In genomic region chr17:79932907-79933306, GRCh38 we compare ENCODE assay signal across 14 cellular contexts.
DNase-seq lines count a peak whose midpoint lies in the region; ATAC-seq, FAIRE-seq and TF ChIP-seq lines count a peak whose summit lies in the region.
"Had no signal": no experiment of that assay in that cellular context is flagged by ENCODE, and none has a peak within 500 bp of the region (broad histone marks: within the 10 kb centered on the region; RNA-seq: fewer than 3 reads in every experiment).

No MANE protein-coding gene starts in this region.

- H3K27ac ChIP-seq in A549 (peak overlapping the region; percentile 94), BLaER1 (no peak overlapping the region), OCI-LY3 (ENCODE audit: low read length) (peak overlapping the region; percentile 98), heart left ventricle (no peak overlapping the region), ovary (no peak overlapping the region)

- H3K4me2 ChIP-seq in A549 (peak overlapping the region; percentile 81), BLaER1 (peak overlapping the region; percentile 95), OCI-LY3 (ENCODE audit: low read length) (peak overlapping the region; percentile 85)

- ATAC-seq in A549 (no peak), heart left ventricle (no peak)

- H3K79me2 ChIP-seq in OCI-LY3 (ENCODE audit: low read length): peaks cover 28% of the 10 kb centered on the region

- no peak overlapping the region for H2AFZ ChIP-seq in OCI-LY3 (ENCODE audit: low read depth, low read length)

- peaks cover 50% of the 10 kb centered on the region for H3K27me3 ChIP-seq in BLaER1
- H3K27me3 ChIP-seq in OCI-LY3 (ENCODE audit: low read depth, low read length): no peaks in the 10 kb centered on the region
- H3K27me3 ChIP-seq in heart left ventricle: peaks cover 27 to 48% (median 35%) of the 10 kb centered on the region in 9 donors
- no peaks in the 10 kb centered on the region for H3K27me3 ChIP-seq in ovary

- H3K4me3 ChIP-seq in A549 (no peak overlapping the region), BLaER1 (no peak overlapping the region), OCI-LY3 (ENCODE audit: low read length) (peak overlapping the region; percentile 79), heart left ventricle (no peak overlapping the region), ovary (no peak overlapping the region)

- CTCF ChIA-PET in A549 (lab: Yijun Ruan, JAX): interaction anchor here (0.8 to 1.3 kb wide), 2 partner anchors 92 to 494 kb away, joined by 3 to 6 read pairs; no protein-coding TSS in a partner anchor

- H4K20me1 ChIP-seq in BLaER1: peaks cover 43% of the 10 kb centered on the region
- no peaks in the 10 kb centered on the region for H4K20me1 ChIP-seq in OCI-LY3 (ENCODE audit: insufficient read depth, low read length)

- H3K9me3 ChIP-seq in A549 (no peaks in the 10 kb centered on the region), BLaER1 (no peaks in the 10 kb centered on the region), OCI-LY3 (ENCODE audit: insufficient read depth, low read length) (no peaks in the 10 kb centered on the region), heart left ventricle (no peaks in the 10 kb centered on the region), ovary (no peaks in the 10 kb centered on the region)
- H3K9me3 ChIP-seq: SK-N-SH had no signal

- POLR2A ChIA-PET in A549 (lab: Yijun Ruan, JAX): no interaction called here

- no peak for TF ChIP-seq RAD21 in A549 (conservative IDR thresholded peaks at IDR 0.05 in 1 of 2, IDR thresholded peaks at IDR 0.05 in 1 of 2)

- intact Hi-C loops in heart left ventricle (cut with DNase I) (no loop called here), ovary (cut with DNase I) (no loop called here)

- no peak for DNase-seq in A549 (ENCODE audit: low read depth in 1 of 2, low spot score in 1 of 2)
- no peak for DNase-seq in neural crest cell (ENCODE audit: low read depth, low spot score)
- DNase-seq in heart left ventricle: no peak
- no peak for DNase-seq in ovary
- no peak for DNase-seq in GM19239 (ENCODE audit: insufficient read length, low spot score)
- DNase-seq: NCI-H1436; NCI-H2081; NCI-H226; NCI-H526; NK-92 treated with Interleukin-12 subunit alpha and Interleukin-12 subunit beta, amount 100 ng/mL, for 24 hours; PC-3; SK-N-SH had no signal

- TF ChIP-seq EP300 in A549 (IDR thresholded peaks at IDR 0.05) (no peak), ovary (IDR thresholded peaks at IDR 0.05) (no peak)

- H3K4me3 Mint-ChIP-seq in neural crest cell: peak overlapping the region; percentile 65

- peaks cover 69% of the 10 kb centered on the region for H3K4me1 ChIP-seq in A549
- peaks cover 90% of the 10 kb centered on the region for H3K4me1 ChIP-seq in BLaER1
- peaks cover 96% of the 10 kb centered on the region for H3K4me1 ChIP-seq in OCI-LY3 (ENCODE audit: low read length)
- H3K4me1 ChIP-seq in heart left ventricle: peaks cover 0 to 32% (median 12%) of the 10 kb centered on the region in 12 donors
- H3K4me1 ChIP-seq in ovary (ENCODE audit: insufficient read depth): peaks cover 6% of the 10 kb centered on the region

- H3K27me3 Mint-ChIP-seq in neural crest cell (ENCODE audit: low read depth): peaks cover 45% of the 10 kb centered on the region

- H3K4me1 Mint-ChIP-seq in neural crest cell: peaks cover 33% of the 10 kb centered on the region

- FAIRE-seq in A549 (lab: Jason Lieb, UNC): no peak
- no peak for FAIRE-seq in GM19239 (lab: Jason Lieb, UNC)

- TF ChIP-seq CTCF in A549 (IDR thresholded peaks at IDR 0.05): no peak
- no peak for TF ChIP-seq CTCF in OCI-LY3 (IDR thresholded peaks at IDR 0.05; ENCODE audit: low read depth, low read length)
- no peak for TF ChIP-seq CTCF in neural crest cell (conservative IDR thresholded peaks at IDR 0.05)
- no peak for TF ChIP-seq CTCF in heart left ventricle (IDR thresholded peaks at IDR 0.05)
- TF ChIP-seq CTCF in ovary (IDR thresholded peaks at IDR 0.05): no peak

- H3K36me3 ChIP-seq in BLaER1 (no peaks in the 10 kb centered on the region), OCI-LY3 (replicated peaks; ENCODE audit: low read depth, low read length) (peaks cover 6% of the 10 kb centered on the region), heart left ventricle (no peaks in the 10 kb centered on the region), ovary (no peaks in the 10 kb centered on the region)

- H3K9me3 Mint-ChIP-seq in neural crest cell: no peaks in the 10 kb centered on the region

- peaks cover 5% of the 10 kb centered on the region for H3K36me3 Mint-ChIP-seq in neural crest cell (ENCODE audit: low read depth)

- TF ChIP-seq POLR2A in A549 (IDR thresholded peaks at IDR 0.05; ENCODE audit: low read length): no peak
- TF ChIP-seq POLR2A in heart left ventricle (IDR thresholded peaks at IDR 0.05): no peak
- no peak for TF ChIP-seq POLR2A in ovary (IDR thresholded peaks at IDR 0.05)

- no peak overlapping the region for H3K27ac Mint-ChIP-seq in neural crest cell (ENCODE audit: unreplicated experiment)

- WGBS in A549 (ENCODE audit: missing lambda C conversion rate): 80% methylated on average over 6 of the region's 6 CpGs
- WGBS in heart left ventricle, 4 donors: 36 to 48% (median 42%) methylated on average over 6 of the region's 6 CpGs
- WGBS in ovary, 3 donors: 43 to 48% (median 45%) methylated on average over 6 of the region's 6 CpGs

- H3K9ac ChIP-seq in BLaER1 (no peak overlapping the region), OCI-LY3 (ENCODE audit: low read length) (peak overlapping the region; percentile 97)
- H3K9ac ChIP-seq: SK-N-SH had no signal

TF ChIP-seq in A549, 52 proteins besides CTCF, POLR2A, EP300 and RAD21:
- TF ChIP-seq ZSCAN20 (CRISPR knock-in tag; IDR thresholded peaks at IDR 0.05) (no peak), GATA3 (IDR thresholded peaks at IDR 0.05; ENCODE audit: borderline replicate concordance) (no peak), RFX5 (IDR thresholded peaks at IDR 0.05) (no peak), REST (IDR thresholded peaks at IDR 0.05) (no peak), KDM5A (IDR thresholded peaks at IDR 0.05) (no peak)

Comparison
In these comparisons a context has a peak if more than half of its experiments do, and no peak if none do; other contexts are left out.
1. H3K27ac ChIP-seq: peak in A549 (2 of 2) and OCI-LY3 (single experiment); none in BLaER1 (single experiment), heart left ventricle (0 of 12) and ovary (0 of 2).
2. Peak in every context shown above with its lines, with median percentiles within 50 percentile points of each other: H3K4me2 ChIP-seq.